In the genomic region with DNA sequence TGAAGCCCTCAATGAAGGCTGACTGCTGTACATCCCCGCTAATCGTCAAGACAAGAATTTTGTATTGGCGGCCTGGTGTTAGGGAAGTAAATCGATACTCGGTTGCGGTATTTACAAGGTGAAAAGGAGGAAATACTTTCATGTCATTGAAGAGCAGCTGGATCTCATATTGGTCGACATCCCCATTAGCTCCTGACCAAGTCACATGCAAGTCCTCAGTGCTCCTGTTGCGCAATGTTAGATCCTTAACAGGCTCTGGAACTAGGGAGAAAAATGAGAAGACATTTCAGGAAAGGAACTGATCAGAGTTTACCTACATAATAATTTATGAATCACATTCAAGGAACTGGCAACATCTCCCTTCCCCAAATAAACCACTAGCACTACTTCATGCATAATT, we compare ENCODE assay signal across 27 cellular contexts.
"Had no signal": no experiment of that assay in that cellular context is flagged by ENCODE, and none has a peak within 500 bp of the region (broad histone marks: within the 10 kb centered on the region; RNA-seq: fewer than 3 reads in every experiment).

No MANE protein-coding gene starts in this region.

- H3K36me3 ChIP-seq: adrenal gland, breast epithelium had no signal

- H3K4me3 Mint-ChIP-seq: activated CD4-positive, alpha-beta memory T cell treated with anti-CD3 and anti-CD28 coated beads for 36 hours; activated naive CD4-positive, alpha-beta T cell treated with anti-CD3 and anti-CD28 coated beads for 36 hours; activated T-cell treated with anti-CD3 and anti-CD28 coated beads, Interleukin-2, amount 50 U/mL, for 4 hours; activated T-helper 1 cell treated with anti-CD3 and anti-CD28 coated beads, Interleukin-12 subunit alpha, Interleukin-12 subunit beta, Interleukin-2, Interleukin-4 antibody, amounts not matched to agents 30 ng/mL and 10 ng/mL and 1 ng/mL, durations not matched to agents 14 hours and 24 hours and 36 hours; WTC11 had no signal

- H3K4me3 ChIP-seq: adrenal gland, body of pancreas, breast epithelium had no signal

- ATAC-seq: activated CD4-positive, CD25-positive, alpha-beta regulatory T cell treated with anti-CD3 and anti-CD28 coated beads, Interleukin-2, amount 50 U/mL, for 24 hours; activated naive CD4-positive, alpha-beta T cell treated with anti-CD3 and anti-CD28 coated beads, Interleukin-2, amount 50 U/mL, for 72 hours; activated T-cell treated with anti-CD3 and anti-CD28 coated beads, Interleukin-2, amount 50 U/mL, for 4 hours; body of pancreas; WTC11 had no signal

- H3K27ac Mint-ChIP-seq: activated CD4-positive, alpha-beta memory T cell treated with anti-CD3 and anti-CD28 coated beads for 36 hours; activated naive CD4-positive, alpha-beta T cell treated with anti-CD3 and anti-CD28 coated beads for 36 hours; activated naive CD4-positive, alpha-beta T cell treated with anti-CD3 and anti-CD28 coated beads, Interleukin-2, amount 50 U/mL, for 72 hours; activated T-helper 1 cell treated with anti-CD3 and anti-CD28 coated beads, Interleukin-12 subunit alpha, Interleukin-12 subunit beta, Interleukin-2, Interleukin-4 antibody, amounts not matched to agents 30 ng/mL and 10 ng/mL and 1 ng/mL, durations not matched to agents 14 hours and 24 hours and 36 hours; WTC11 had no signal

- H3K27me3 ChIP-seq: adrenal gland, body of pancreas, breast epithelium had no signal

- H3K9me3 Mint-ChIP-seq: activated CD4-positive, alpha-beta memory T cell treated with anti-CD3 and anti-CD28 coated beads for 36 hours; activated naive CD4-positive, alpha-beta T cell treated with anti-CD3 and anti-CD28 coated beads for 36 hours; activated naive CD4-positive, alpha-beta T cell treated with anti-CD3 and anti-CD28 coated beads, Interleukin-2, amount 50 U/mL, for 72 hours; activated T-cell treated with anti-CD3 and anti-CD28 coated beads, Interleukin-2, amount 50 U/mL, for 4 hours; activated T-helper 1 cell treated with anti-CD3 and anti-CD28 coated beads, Interleukin-12 subunit alpha, Interleukin-12 subunit beta, Interleukin-2, Interleukin-4 antibody, amounts not matched to agents 30 ng/mL and 10 ng/mL and 1 ng/mL, durations not matched to agents 14 hours and 24 hours and 36 hours had no signal

- H3K36me3 Mint-ChIP-seq: activated CD4-positive, alpha-beta memory T cell treated with anti-CD3 and anti-CD28 coated beads for 36 hours; activated naive CD4-positive, alpha-beta T cell treated with anti-CD3 and anti-CD28 coated beads, Interleukin-2, amount 50 U/mL, for 72 hours had no signal

- H3K9me3 ChIP-seq: adrenal gland, body of pancreas, breast epithelium had no signal

- DNase-seq: activated CD4-positive, alpha-beta memory T cell treated with anti-CD3 and anti-CD28 coated beads for 36 hours; activated CD4-positive, alpha-beta T cell treated with anti-CD3 and anti-CD28 coated beads for 4 hours; activated CD4-positive, alpha-beta T cell treated with anti-CD3 and anti-CD28 coated beads, Interleukin-2, amount 50 U/mL, for 1 hour; activated CD8-positive, alpha-beta memory T cell treated with anti-CD3 and anti-CD28 coated beads, Interleukin-2, amount 50 U/mL, for 4 hours; activated gamma-delta T cell treated with Interleukin-2 at 50 U/mL for 16 hours; activated naive CD4-positive, alpha-beta T cell treated with anti-CD3 and anti-CD28 coated beads for 36 hours; activated T-cell treated with anti-CD3 and anti-CD28 coated beads for 4 hours; activated T-cell treated with anti-CD3 and anti-CD28 coated beads, Interleukin-2, amount 50 U/mL, for 4 hours; body of pancreas; Kasumi-1; MM.1S; MV-4-11; NCI-H1092; NCI-H1436 treated with DMSO at 0.1 percent for 48 hours; NCI-H1694 treated with DMSO at 0.1 percent for 48 hours; NCI-H345; NCI-H524 treated with DMSO at 0.1 percent for 48 hours; NCI-H748 treated with DMSO at 0.1 percent for 48 hours; NK-92 treated with Interleukin-12 subunit alpha and Interleukin-12 subunit beta, amount 100 ng/mL, for 24 hours; Right ventricle myocardium superior; T1000 had no signal

- H3K27ac ChIP-seq: adrenal gland, body of pancreas, breast epithelium had no signal

- H3K4me1 ChIP-seq: body of pancreas, breast epithelium had no signal
